ENCODE assay signal across 11 cellular contexts in genomic region chr15:63490345-63491034, GRCh38. TPM values are rescaled to one million over a fixed set of nuclear protein-coding genes. Genes with fewer than 3 reads are reported as not detected.
DNase-seq lines count a peak whose midpoint lies in the region; ATAC-seq and TF ChIP-seq lines count a peak whose summit lies in the region.
"Had no signal": no experiment of that assay in that cellular context is flagged by ENCODE, and none has a peak within 500 bp of the region (broad histone marks: within the 10 kb centered on the region; RNA-seq: fewer than 3 reads in every experiment).

No MANE protein-coding gene starts in this region.

- H2AFZ ChIP-seq in neuronal stem cell (ENCODE audit: low read length) = no peak overlapping the region

- H3K4me1 ChIP-seq in heart left ventricle (peaks cover 0 to 84% (median 0%) of the 10 kb centered on the region in 12 donors), suprapubic skin (peaks cover 20% of the 10 kb centered on the region), neuronal stem cell (ENCODE audit: control insufficient read depth in 2 of 2, insufficient read depth in 1 of 2, low read depth in 1 of 2, low read length in 2 of 2) (peaks cover 2 to 6% of the 10 kb centered on the region in 2 donors)

- no peak overlapping the region for H2BK120ac ChIP-seq in neuronal stem cell (ENCODE audit: low read depth, low read length)

- H3K9me3 Mint-ChIP-seq in activated CD4-positive, alpha-beta memory T cell treated with anti-CD3 and anti-CD28 coated beads for 36 hours = no peaks in the 10 kb centered on the region
- no peaks in the 10 kb centered on the region for H3K9me3 Mint-ChIP-seq in activated CD4-positive, alpha-beta memory T cell treated with anti-CD3 and anti-CD28 coated beads, Interleukin-2, amount 10 ng/mL, durations not matched to agents 7 days and 5 days
- no peaks in the 10 kb centered on the region for H3K9me3 Mint-ChIP-seq in effector memory CD8-positive, alpha-beta T cell
- H3K9me3 Mint-ChIP-seq: neural crest cell had no signal

- no peak overlapping the region for H3K4me3 Mint-ChIP-seq in activated CD4-positive, alpha-beta memory T cell treated with anti-CD3 and anti-CD28 coated beads for 36 hours
- no peak overlapping the region for H3K4me3 Mint-ChIP-seq in activated CD4-positive, alpha-beta memory T cell treated with anti-CD3 and anti-CD28 coated beads, Interleukin-2, amount 10 ng/mL, durations not matched to agents 7 days and 5 days
- no peak overlapping the region for H3K4me3 Mint-ChIP-seq in effector memory CD8-positive, alpha-beta T cell
- H3K4me3 Mint-ChIP-seq: neural crest cell had no signal

- H3K4me3 ChIP-seq in heart left ventricle (no peak overlapping the region), suprapubic skin (no peak overlapping the region), neuronal stem cell (ENCODE audit: low read length in 2 of 2) (no peak overlapping the region)

- no peak overlapping the region for H4K91ac ChIP-seq in neuronal stem cell (ENCODE audit: low read depth, low read length, poor library complexity)

- H3K27ac ChIP-seq in heart left ventricle (peak overlapping the region in 3 of 12 donors; percentile 34 to 87 (median 34)), suprapubic skin (peak overlapping the region; percentile 49), neuronal stem cell (replicated peaks; ENCODE audit: low read length) (no peak overlapping the region)

- DNase-seq in activated CD4-positive, alpha-beta memory T cell treated with anti-CD3 and anti-CD28 coated beads for 36 hours = no peak
- DNase-seq in activated CD4-positive, alpha-beta memory T cell treated with anti-CD3 and anti-CD28 coated beads, Interleukin-2, amount 10 ng/mL, durations not matched to agents 7 days and 5 days = no peak
- DNase-seq in NCI-H82 (lab: John Stamatoyannopoulos, UW) (peak; percentile 95), heart left ventricle (no peak), suprapubic skin (ENCODE audit: low spot score in 2 of 2) (no peak), ureter (ENCODE audit: low spot score) (no peak), neuronal stem cell (ENCODE audit: low spot score) (no peak)
- DNase-seq in effector memory CD8-positive, alpha-beta T cell = no peak
- DNase-seq: erythroblast, NCI-H2227 treated with DMSO at 0.1 percent for 48 hours had no signal

- H3K36me3 ChIP-seq in heart left ventricle = no peaks in the 10 kb centered on the region
- H3K36me3 ChIP-seq in suprapubic skin = no peaks in the 10 kb centered on the region
- H3K36me3 ChIP-seq in neuronal stem cell (replicated peaks in 1 of 2; ENCODE audit: control insufficient read depth in 2 of 2, insufficient read depth in 2 of 2, low read length in 2 of 2) = no peaks in the 10 kb centered on the region

- H3K9ac ChIP-seq in neuronal stem cell (ENCODE audit: low read depth, low read length, poor library complexity) = no peak overlapping the region

- no peak for TF ChIP-seq POLR2A in heart left ventricle (IDR thresholded peaks at IDR 0.05)
- TF ChIP-seq POLR2A in suprapubic skin (IDR thresholded peaks at IDR 0.05) = no peak

- H3K18ac ChIP-seq in neuronal stem cell (ENCODE audit: low read length) = no peak overlapping the region

- no peak overlapping the region for H2BK5ac ChIP-seq in neuronal stem cell (ENCODE audit: low read length)

- no peaks in the 10 kb centered on the region for H3K36me3 Mint-ChIP-seq in activated CD4-positive, alpha-beta memory T cell treated with anti-CD3 and anti-CD28 coated beads for 36 hours
- H3K36me3 Mint-ChIP-seq in activated CD4-positive, alpha-beta memory T cell treated with anti-CD3 and anti-CD28 coated beads, Interleukin-2, amount 10 ng/mL, durations not matched to agents 7 days and 5 days (ENCODE audit: low read depth) = no peaks in the 10 kb centered on the region
- peaks cover 6% of the 10 kb centered on the region for H3K36me3 Mint-ChIP-seq in effector memory CD8-positive, alpha-beta T cell (ENCODE audit: insufficient read depth)

- H4K8ac ChIP-seq in neuronal stem cell (ENCODE audit: low read depth, low read length) = no peak overlapping the region

- peak overlapping the region; percentile 31 for H3K27ac Mint-ChIP-seq in activated CD4-positive, alpha-beta memory T cell treated with anti-CD3 and anti-CD28 coated beads for 36 hours
- H3K27ac Mint-ChIP-seq in activated CD4-positive, alpha-beta memory T cell treated with anti-CD3 and anti-CD28 coated beads, Interleukin-2, amount 10 ng/mL, durations not matched to agents 7 days and 5 days = no peak overlapping the region
- peak overlapping the region in 1 of 2 donors; percentile 16 for H3K27ac Mint-ChIP-seq in effector memory CD8-positive, alpha-beta T cell

- H3K27me3 ChIP-seq in heart left ventricle (no peaks in the 10 kb centered on the region), suprapubic skin (no peaks in the 10 kb centered on the region), neuronal stem cell (ENCODE audit: control insufficient read depth in 3 of 3, insufficient read depth in 3 of 3, low read depth in 1 of 3, low read length in 3 of 3) (no peaks in the 10 kb centered on the region)

- TF ChIP-seq CTCF in heart left ventricle (IDR thresholded peaks at IDR 0.05) (no peak), suprapubic skin (IDR thresholded peaks at IDR 0.05) (no peak)

- H3K27me3 Mint-ChIP-seq in activated CD4-positive, alpha-beta memory T cell treated with anti-CD3 and anti-CD28 coated beads for 36 hours = no peaks in the 10 kb centered on the region
- H3K27me3 Mint-ChIP-seq in activated CD4-positive, alpha-beta memory T cell treated with anti-CD3 and anti-CD28 coated beads, Interleukin-2, amount 10 ng/mL, durations not matched to agents 7 days and 5 days = peaks cover 2% of the 10 kb centered on the region
- no peaks in the 10 kb centered on the region for H3K27me3 Mint-ChIP-seq in effector memory CD8-positive, alpha-beta T cell

- CTCF ChIA-PET in activated CD4-positive, alpha-beta memory T cell treated with anti-CD3 and anti-CD28 coated beads for 36 hours (lab: Charles Lee) = no interaction called here
- CTCF ChIA-PET in activated CD4-positive, alpha-beta memory T cell treated with anti-CD3 and anti-CD28 coated beads, Interleukin-2, amount 10 ng/mL, durations not matched to agents 7 days and 5 days (lab: Charles Lee) = interaction anchor here (0.7 to 2.0 kb wide), 3 partner anchors 15 to 21 kb away, joined by 3 to 6 read pairs (median 5); no protein-coding TSS in a partner anchor

- H3K4me1 Mint-ChIP-seq in activated CD4-positive, alpha-beta memory T cell treated with anti-CD3 and anti-CD28 coated beads for 36 hours (ENCODE audit: low read depth) = peaks cover 58% of the 10 kb centered on the region
- H3K4me1 Mint-ChIP-seq in activated CD4-positive, alpha-beta memory T cell treated with anti-CD3 and anti-CD28 coated beads, Interleukin-2, amount 10 ng/mL, durations not matched to agents 7 days and 5 days = peaks cover 57% of the 10 kb centered on the region
- peaks cover 19 to 26% of the 10 kb centered on the region in 2 donors for H3K4me1 Mint-ChIP-seq in effector memory CD8-positive, alpha-beta T cell (ENCODE audit: low read depth in 2 of 2)

- no peak overlapping the region for H3K4ac ChIP-seq in neuronal stem cell (ENCODE audit: low read length)

- H2BK15ac ChIP-seq in neuronal stem cell (ENCODE audit: low read length) = no peak overlapping the region

- peak in 3 of 4 donors; percentile 49 to 60 (median 58) for ATAC-seq in heart left ventricle
- ATAC-seq in effector memory CD8-positive, alpha-beta T cell (replicated peaks) = no peak

- POLR2A ChIA-PET in activated CD4-positive, alpha-beta memory T cell treated with anti-CD3 and anti-CD28 coated beads for 36 hours (lab: Charles Lee) = interaction anchor here (0.7 to 0.9 kb wide), 3 partner anchors 11 to 343 kb away, joined by 3 to 4 read pairs (median 4); partner anchors contain the start of gene USP3
- POLR2A ChIA-PET in activated CD4-positive, alpha-beta memory T cell treated with anti-CD3 and anti-CD28 coated beads, Interleukin-2, amount 10 ng/mL, durations not matched to agents 7 days and 5 days (lab: Charles Lee) = interaction anchor here (5.1 kb wide), 1 partner anchor 14 kb away, joined by 81 read pairs; the partner anchor contains the start of gene USP3

- no peak overlapping the region for H3K4me2 ChIP-seq in neuronal stem cell (ENCODE audit: insufficient read depth, low read length, poor library complexity, severe bottlenecking)

- intact Hi-C loops in activated CD4-positive, alpha-beta memory T cell treated with anti-CD3 and anti-CD28 coated beads for 36 hours (cut with micrococcal nuclease) = no loop called here
- intact Hi-C loops in heart left ventricle (cut with DNase I) = no loop called here

- H3K9me3 ChIP-seq in heart left ventricle = no peaks in the 10 kb centered on the region
- no peaks in the 10 kb centered on the region for H3K9me3 ChIP-seq in suprapubic skin
- H3K9me3 ChIP-seq in neuronal stem cell (replicated peaks in 1 of 2; ENCODE audit: control insufficient read depth in 2 of 2, insufficient read depth in 1 of 2, low read depth in 1 of 2, low read length in 2 of 2) = no peaks in the 10 kb centered on the region

- 88 to 93% (median 91%) methylated on average over 4 of the region's 4 CpGs for WGBS in heart left ventricle, 4 donors
- WGBS in suprapubic skin = 86% methylated on average over 4 of the region's 4 CpGs
- WGBS in neuronal stem cell (ENCODE audit: extremely low coverage in 2 of 2, insufficient read length in 2 of 2, insufficient replicate concordance in 1 of 2), 2 donors = no CpG with 5 or more reads among the region's 4 CpGs

- no peak overlapping the region for H2BK12ac ChIP-seq in neuronal stem cell (ENCODE audit: low read length)

- H3K14ac ChIP-seq in neuronal stem cell (ENCODE audit: low read length) = no peak overlapping the region

- H2AK5ac ChIP-seq in neuronal stem cell (ENCODE audit: low read depth, low read length) = no peak overlapping the region

- H3K79me1 ChIP-seq in neuronal stem cell (ENCODE audit: low read depth, low read length) = no peaks in the 10 kb centered on the region

- no peak overlapping the region for H3K23ac ChIP-seq in neuronal stem cell (ENCODE audit: low read depth, low read length, poor library complexity)

- no peak for TF ChIP-seq EP300 in suprapubic skin (IDR thresholded peaks at IDR 0.05)

RNA-seq across cellular contexts. Expression of gene USP3, which starts 13.9 kb away (rescaled TPM):
- 10 to 100 TPM; 46.1 to 48.9 TPM for total RNA-seq in activated CD4-positive, alpha-beta memory T cell treated with anti-CD3 and anti-CD28 coated beads for 36 hours
- 10 to 100 TPM; 67.9 to 68.7 TPM for total RNA-seq in activated CD4-positive, alpha-beta memory T cell treated with anti-CD3 and anti-CD28 coated beads, Interleukin-2, amount 10 ng/mL, durations not matched to agents 7 days and 5 days
- 10 to 100 TPM; 14.3 to 30.8 (median 18.4) TPM for total RNA-seq in heart left ventricle
- 10 to 100 TPM in 1 of 2 donors, 1 to 10 TPM in 1; 7.1 to 10.5 TPM for polyA plus RNA-seq in heart left ventricle
- 100 to 1,000 TPM in 1 of 4 donors, 10 to 100 TPM in 3; 43.2 to 105 (median 48.0) TPM for total RNA-seq in suprapubic skin
- 107 TPM for total RNA-seq in ureter
- polyA plus RNA-seq in neuronal stem cell (2013, experiment 1 of 2) = 45.2 TPM
- polyA plus RNA-seq in neuronal stem cell (2013, experiment 2 of 2) = 48.2 TPM
